ENCODE assay signal across 8 cellular contexts in genomic region chr2:43169091-43169936, GRCh38. TPM values are rescaled to one million over a fixed set of nuclear protein-coding genes. Genes with fewer than 3 reads are reported as not detected.
DNase-seq lines count a peak whose midpoint lies in the region; ATAC-seq and TF ChIP-seq lines count a peak whose summit lies in the region.

No MANE protein-coding gene starts in this region.

- H2AFZ ChIP-seq in OCI-LY1 (ENCODE audit: low read length) = no peak overlapping the region

- H3K4me3 Mint-ChIP-seq in dendritic cell treated with granulocyte-macrophage colony-stimulating factor and Interleukin-4, amounts not matched to agents 40 ng/mL and 50 ng/mL, for 4 days = peak overlapping the region; percentile 59
- H3K4me3 Mint-ChIP-seq in natural killer cell = peak overlapping the region; percentile 90

- H3K9me3 Mint-ChIP-seq in dendritic cell treated with granulocyte-macrophage colony-stimulating factor and Interleukin-4, amounts not matched to agents 40 ng/mL and 50 ng/mL, for 4 days = no peaks in the 10 kb centered on the region
- H3K9me3 Mint-ChIP-seq in natural killer cell = no peaks in the 10 kb centered on the region

- H3K27me3 ChIP-seq in OCI-LY1 (ENCODE audit: insufficient read depth, low read length) = no peaks in the 10 kb centered on the region

- H4K20me1 ChIP-seq in OCI-LY1 (ENCODE audit: insufficient read depth, low read length) = no peaks in the 10 kb centered on the region

- no peaks in the 10 kb centered on the region for H3K9me2 ChIP-seq in OCI-LY1 (ENCODE audit: low read depth, low read length)

- no peaks in the 10 kb centered on the region for H3K36me3 ChIP-seq in OCI-LY1 (ENCODE audit: insufficient read depth, low read length)

- ATAC-seq in natural killer cell (peak; percentile 7 to 38 (median 37)), GM18520 (IDR thresholded peaks at IDR 0.05; ENCODE audit: unreplicated experiment) (no peak), HG03571 (IDR thresholded peaks at IDR 0.05; ENCODE audit: unreplicated experiment) (no peak)

- H3F3A ChIP-seq in OCI-LY1 (ENCODE audit: insufficient read depth, low read length) = no peaks in the 10 kb centered on the region

- intact Hi-C loops in dendritic cell treated with granulocyte-macrophage colony-stimulating factor and Interleukin-4, amounts not matched to agents 40 ng/mL and 50 ng/mL, for 4 days (cut with micrococcal nuclease) = loop anchor here (5.0 kb wide), 1 partner anchor 37 kb away; no protein-coding TSS in a partner anchor
- intact Hi-C loops in natural killer cell (cut with micrococcal nuclease) = no loop called here

- H3K4me2 ChIP-seq in OCI-LY1 (ENCODE audit: low read length) = peak overlapping the region; percentile 54

- no peaks in the 10 kb centered on the region for H3K79me2 ChIP-seq in OCI-LY1 (ENCODE audit: insufficient read depth, low read length)

- peaks cover 83% of the 10 kb centered on the region for H3K4me1 Mint-ChIP-seq in dendritic cell treated with granulocyte-macrophage colony-stimulating factor and Interleukin-4, amounts not matched to agents 40 ng/mL and 50 ng/mL, for 4 days (ENCODE audit: low read depth)
- H3K4me1 Mint-ChIP-seq in natural killer cell = peaks cover 58 to 70% of the 10 kb centered on the region in 2 donors

- H3K27ac Mint-ChIP-seq in dendritic cell treated with granulocyte-macrophage colony-stimulating factor and Interleukin-4, amounts not matched to agents 40 ng/mL and 50 ng/mL, for 4 days = peak overlapping the region; percentile 88
- peak overlapping the region; percentile 94 to 99 for H3K27ac Mint-ChIP-seq in natural killer cell

- peaks cover 60% of the 10 kb centered on the region for H3K4me1 ChIP-seq in OCI-LY1 (ENCODE audit: insufficient read depth, low read length, severe bottlenecking)

- peak overlapping the region; percentile 67 for H3K9ac ChIP-seq in OCI-LY1 (ENCODE audit: low read length)

- H3K4me3 ChIP-seq in OCI-LY1 (ENCODE audit: low read depth, low read length, poor library complexity, severe bottlenecking) = peak overlapping the region; percentile 32

- H3K9me3 ChIP-seq in OCI-LY1 (ENCODE audit: low read length) = no peaks in the 10 kb centered on the region

- H3K27ac ChIP-seq in OCI-LY1 (ENCODE audit: low read depth, low read length, poor library complexity, severe bottlenecking) = peak overlapping the region; percentile 92

- peaks cover 4% of the 10 kb centered on the region for H3K27me3 Mint-ChIP-seq in dendritic cell treated with granulocyte-macrophage colony-stimulating factor and Interleukin-4, amounts not matched to agents 40 ng/mL and 50 ng/mL, for 4 days
- H3K27me3 Mint-ChIP-seq in natural killer cell (ENCODE audit: low read depth in 2 of 2) = no peaks in the 10 kb centered on the region

- peak; percentile 44 for DNase-seq in stimulated activated CD4-positive, alpha-beta T cell treated with anti-CD3 and anti-CD28 coated beads, Interleukin-15, amount 100 ng/mL, for 24 hours
- no peak for DNase-seq in stimulated activated CD4-positive, alpha-beta T cell treated with anti-CD3 and anti-CD28 coated beads, Interleukin-4, amount 100 ng/mL, for 4 hours
- no peak for DNase-seq in natural killer cell
- no peak for DNase-seq in iPS-NIHi7 (ENCODE audit: extremely low spot score)

- no peaks in the 10 kb centered on the region for H3K36me3 Mint-ChIP-seq in dendritic cell treated with granulocyte-macrophage colony-stimulating factor and Interleukin-4, amounts not matched to agents 40 ng/mL and 50 ng/mL, for 4 days (ENCODE audit: low read depth)
- no peaks in the 10 kb centered on the region for H3K36me3 Mint-ChIP-seq in natural killer cell

- TF ChIP-seq CTCF in OCI-LY1 (IDR thresholded peaks at IDR 0.05; ENCODE audit: low read length) = no peak
- TF ChIP-seq CTCF in natural killer cell (IDR thresholded peaks at IDR 0.05) = no peak

RNA-seq across cellular contexts. Expression of gene ZFP36L2, which starts 57.1 kb away (rescaled TPM):
- total RNA-seq in natural killer cell = 100 to 1,000 TPM; 376 to 428 (median 418) TPM

Comparison
In these comparisons a context has a peak if more than half of its experiments do, and no peak if none do; other contexts are left out.
1. ATAC-seq: peak in natural killer cell (3 of 3); none in GM18520 (single experiment) and HG03571 (single experiment).